17 cellular contexts compared by ENCODE assay signal in the genomic region with DNA sequence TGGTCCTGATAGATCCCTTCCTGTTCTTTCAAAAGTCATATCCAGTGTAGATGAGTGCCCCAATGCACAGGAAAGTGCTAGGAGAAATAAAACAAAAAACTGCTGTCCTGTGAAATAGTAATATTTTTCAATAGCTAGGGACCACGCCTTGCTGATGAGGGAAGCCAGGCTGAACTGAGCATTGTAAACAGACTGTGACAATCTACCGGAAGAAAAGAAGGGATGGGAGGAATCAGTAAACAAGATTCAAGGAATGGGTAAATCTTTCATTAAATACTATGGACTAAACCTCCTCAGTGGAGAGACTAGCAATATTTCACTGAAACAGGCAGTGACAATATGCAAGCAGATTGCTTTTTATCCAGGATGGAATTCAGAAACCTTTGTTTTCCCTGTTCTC.
"Had no signal": no experiment of that assay in that cellular context is flagged by ENCODE, and none has a peak within 500 bp of the region (broad histone marks: within the 10 kb centered on the region; RNA-seq: fewer than 3 reads in every experiment).

No MANE protein-coding gene starts in this region.

- DNase-seq: activated CD4-positive, alpha-beta T cell treated with anti-CD3 and anti-CD28 coated beads, Interleukin-2, amount 50 U/mL, for 48 hours; activated CD8-positive, alpha-beta memory T cell treated with anti-CD3 and anti-CD28 coated beads, Interleukin-2, amount 10 ng/mL, durations not matched to agents 7 days and 5 days; activated gamma-delta T cell; activated T-cell treated with anti-CD3 and anti-CD28 coated beads, Interleukin-2, amount 50 U/mL, for 24 hours; amygdala; brain microvascular endothelial cell; cerebellar nuclear complex; lower lobe of right lung; pancreas; stimulated activated CD4-positive, alpha-beta T cell treated with anti-CD3 and anti-CD28 coated beads, Interleukin-15, amount 100 ng/mL, for 24 hours; stimulated activated CD4-positive, alpha-beta T cell treated with anti-CD3 and anti-CD28 coated beads, Interleukin-4, amount 100 ng/mL, for 24 hours; stimulated activated naive CD8-positive, alpha-beta T cell treated with anti-CD3 and anti-CD28 coated beads, Interleukin-15, amount 100 ng/mL, for 72 hours; uterus had no signal

- ATAC-seq: activated CD8-positive, alpha-beta memory T cell treated with anti-CD3 and anti-CD28 coated beads, Interleukin-2, amount 10 ng/mL, durations not matched to agents 7 days and 5 days; lower lobe of right lung; natural killer cell treated with Interleukin-12 subunit alpha and Interleukin-12 subunit beta and Interleukin-15 and Interleukin-18, amount 100 ng/mL, for 72 hours; pancreas; stimulated activated naive CD8-positive, alpha-beta T cell treated with anti-CD3 and anti-CD28 coated beads, Interleukin-15, amount 100 ng/mL, for 72 hours had no signal

- H3K4me1 Mint-ChIP-seq: activated CD8-positive, alpha-beta memory T cell treated with anti-CD3 and anti-CD28 coated beads, Interleukin-2, amount 10 ng/mL, durations not matched to agents 7 days and 5 days; stimulated activated naive CD8-positive, alpha-beta T cell treated with anti-CD3 and anti-CD28 coated beads, Interleukin-15, amount 100 ng/mL, for 72 hours had no signal

- FAIRE-seq: pancreas had no signal

- H3K9me3 Mint-ChIP-seq: activated T-cell treated with anti-CD3 and anti-CD28 coated beads, Interleukin-2, amount 50 U/mL, for 24 hours; dendritic cell treated with granulocyte-macrophage colony-stimulating factor and Interleukin-4, amounts not matched to agents 40 ng/mL and 50 ng/mL, for 4 days; natural killer cell treated with Interleukin-12 subunit alpha and Interleukin-12 subunit beta and Interleukin-15 and Interleukin-18, amount 100 ng/mL, for 72 hours; stimulated activated naive CD8-positive, alpha-beta T cell treated with anti-CD3 and anti-CD28 coated beads, Interleukin-15, amount 100 ng/mL, for 72 hours; T-helper 1 cell treated with Interleukin-12 subunit alpha and Interleukin-12 subunit beta and Interleukin-4 antibody, amounts not matched to agents 30 μg/mL and 1 μg/mL, for 36 hours had no signal

- H3K4me3 Mint-ChIP-seq: activated CD8-positive, alpha-beta memory T cell treated with anti-CD3 and anti-CD28 coated beads, Interleukin-2, amount 10 ng/mL, durations not matched to agents 7 days and 5 days; activated naive CD8-positive, alpha-beta T cell; activated T-cell treated with anti-CD3 and anti-CD28 coated beads, Interleukin-2, amount 50 U/mL, for 24 hours; dendritic cell treated with granulocyte-macrophage colony-stimulating factor and Interleukin-4, amounts not matched to agents 40 ng/mL and 50 ng/mL, for 4 days; natural killer cell treated with Interleukin-12 subunit alpha and Interleukin-12 subunit beta and Interleukin-15 and Interleukin-18, amount 100 ng/mL, for 72 hours; stimulated activated naive CD8-positive, alpha-beta T cell treated with anti-CD3 and anti-CD28 coated beads, Interleukin-15, amount 100 ng/mL, for 72 hours; T-helper 1 cell treated with Interleukin-12 subunit alpha and Interleukin-12 subunit beta and Interleukin-4 antibody, amounts not matched to agents 30 μg/mL and 1 μg/mL, for 36 hours had no signal

- H3K36me3 Mint-ChIP-seq: activated CD8-positive, alpha-beta memory T cell treated with anti-CD3 and anti-CD28 coated beads, Interleukin-2, amount 10 ng/mL, durations not matched to agents 7 days and 5 days; activated naive CD8-positive, alpha-beta T cell; natural killer cell treated with Interleukin-12 subunit alpha and Interleukin-12 subunit beta and Interleukin-15 and Interleukin-18, amount 100 ng/mL, for 72 hours had no signal

- H3K27me3 Mint-ChIP-seq: activated CD8-positive, alpha-beta memory T cell treated with anti-CD3 and anti-CD28 coated beads, Interleukin-2, amount 10 ng/mL, durations not matched to agents 7 days and 5 days; dendritic cell treated with granulocyte-macrophage colony-stimulating factor and Interleukin-4, amounts not matched to agents 40 ng/mL and 50 ng/mL, for 4 days; natural killer cell treated with Interleukin-12 subunit alpha and Interleukin-12 subunit beta and Interleukin-15 and Interleukin-18, amount 100 ng/mL, for 72 hours had no signal

- H3K27ac Mint-ChIP-seq: activated CD8-positive, alpha-beta memory T cell treated with anti-CD3 and anti-CD28 coated beads, Interleukin-2, amount 10 ng/mL, durations not matched to agents 7 days and 5 days; activated naive CD8-positive, alpha-beta T cell; activated T-cell treated with anti-CD3 and anti-CD28 coated beads, Interleukin-2, amount 50 U/mL, for 24 hours; dendritic cell treated with granulocyte-macrophage colony-stimulating factor and Interleukin-4, amounts not matched to agents 40 ng/mL and 50 ng/mL, for 4 days; natural killer cell treated with Interleukin-12 subunit alpha and Interleukin-12 subunit beta and Interleukin-15 and Interleukin-18, amount 100 ng/mL, for 72 hours; stimulated activated naive CD8-positive, alpha-beta T cell treated with anti-CD3 and anti-CD28 coated beads, Interleukin-15, amount 100 ng/mL, for 72 hours; T-helper 1 cell treated with Interleukin-12 subunit alpha and Interleukin-12 subunit beta and Interleukin-4 antibody, amounts not matched to agents 30 μg/mL and 1 μg/mL, for 36 hours had no signal
